ENCODE assay signal across 12 cellular contexts in the genomic region with DNA sequence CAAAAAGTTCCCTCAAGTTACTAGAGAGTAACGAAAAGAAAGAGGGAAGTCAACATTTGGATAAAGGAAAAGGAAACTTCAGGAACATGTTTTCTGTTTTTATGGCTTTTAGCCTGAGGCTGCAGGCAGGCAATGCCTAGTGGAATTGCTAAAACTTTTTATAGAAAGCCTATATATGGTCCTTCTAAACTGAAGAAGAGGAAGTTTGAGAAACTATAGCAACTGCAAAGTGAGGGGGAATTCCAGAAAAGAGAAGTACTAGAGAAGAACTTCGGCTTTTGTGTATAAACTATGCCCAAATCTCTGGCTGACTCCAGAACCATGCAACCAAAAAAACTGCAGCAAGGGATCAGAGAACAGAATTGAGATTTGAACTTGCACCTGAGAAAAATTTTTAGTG.
A peak's percentile ranks its signal among the peaks of the same experiment; 100 is the strongest.
DNase-seq lines count a peak whose midpoint lies in the region; ATAC-seq lines count a peak whose summit lies in the region.
"Had no signal": no experiment of that assay in that cellular context is flagged by ENCODE, and none has a peak within 500 bp of the region (broad histone marks: within the 10 kb centered on the region; RNA-seq: fewer than 3 reads in every experiment).

No MANE protein-coding gene starts in this region.

- H3K27ac Mint-ChIP-seq in activated CD4-positive, alpha-beta memory T cell treated with anti-CD3 and anti-CD28 coated beads for 36 hours, result no peak overlapping the region

- DNase-seq in NAMALWA (ENCODE audit: low spot score) (peak; percentile 61), nucleus accumbens (lab: John Stamatoyannopoulos, UW) (no peak), amniotic stem cell (lab: John Stamatoyannopoulos, UW) (no peak)
- DNase-seq in activated CD4-positive, alpha-beta memory T cell treated with anti-CD3 and anti-CD28 coated beads for 36 hours, result no peak
- DNase-seq: NCI-H2029, occipital lobe, upper lobe of left lung had no signal

- H3K4me1 Mint-ChIP-seq in activated CD4-positive, alpha-beta memory T cell treated with anti-CD3 and anti-CD28 coated beads for 36 hours (ENCODE audit: low read depth), result no peaks in the 10 kb centered on the region

- peaks cover 13% of the 10 kb centered on the region for H3K9me3 Mint-ChIP-seq in activated CD4-positive, alpha-beta memory T cell treated with anti-CD3 and anti-CD28 coated beads for 36 hours

- no peaks in the 10 kb centered on the region for H3K4me1 ChIP-seq in ACC112 (ENCODE audit: control insufficient read depth, insufficient read depth, low read length, unreplicated experiment)
- H3K4me1 ChIP-seq: upper lobe of left lung had no signal

- no peaks in the 10 kb centered on the region for H3K36me3 ChIP-seq in ACC112 (ENCODE audit: insufficient read depth, low read length)
- H3K36me3 ChIP-seq: upper lobe of left lung had no signal

- no peak overlapping the region for H3K27ac ChIP-seq in ACC112 (ENCODE audit: low read depth, low read length)
- H3K27ac ChIP-seq: HL-60, upper lobe of left lung had no signal

- POLR2A ChIA-PET in activated CD4-positive, alpha-beta memory T cell treated with anti-CD3 and anti-CD28 coated beads for 36 hours (lab: Charles Lee), result no interaction called here

- H2AFZ ChIP-seq in ACC112 (ENCODE audit: low read length, unreplicated experiment), result peak overlapping the region; percentile 35

- H3K27me3 ChIP-seq in ACC112 (ENCODE audit: insufficient read depth, low read length), result no peaks in the 10 kb centered on the region
- H3K27me3 ChIP-seq: upper lobe of left lung had no signal

- no peaks in the 10 kb centered on the region for H3K79me2 ChIP-seq in ACC112 (ENCODE audit: control insufficient read depth, insufficient read depth, low read length, unreplicated experiment)

- H3K36me3 Mint-ChIP-seq in activated CD4-positive, alpha-beta memory T cell treated with anti-CD3 and anti-CD28 coated beads for 36 hours, result no peaks in the 10 kb centered on the region

- no peaks in the 10 kb centered on the region for H3K27me3 Mint-ChIP-seq in activated CD4-positive, alpha-beta memory T cell treated with anti-CD3 and anti-CD28 coated beads for 36 hours

- ATAC-seq in GM19025 (IDR thresholded peaks at IDR 0.05; ENCODE audit: low read depth, unreplicated experiment) (peak; percentile 75), HG02884 (IDR thresholded peaks at IDR 0.05; ENCODE audit: unreplicated experiment) (peak; percentile 98), HG02763 (IDR thresholded peaks at IDR 0.05; ENCODE audit: unreplicated experiment) (no peak)

- intact Hi-C loops in activated CD4-positive, alpha-beta memory T cell treated with anti-CD3 and anti-CD28 coated beads for 36 hours (cut with micrococcal nuclease), result no loop called here

- CTCF ChIA-PET in activated CD4-positive, alpha-beta memory T cell treated with anti-CD3 and anti-CD28 coated beads for 36 hours (lab: Charles Lee), result no interaction called here

- no peak overlapping the region for H3K4me3 Mint-ChIP-seq in activated CD4-positive, alpha-beta memory T cell treated with anti-CD3 and anti-CD28 coated beads for 36 hours

- H3K4me3 ChIP-seq in ACC112 (ENCODE audit: low read depth, low read length), result no peak overlapping the region
- H3K4me3 ChIP-seq: upper lobe of left lung had no signal
